In genomic region chr18:75203456-75204261, GRCh38 we compare ENCODE assay signal across 10 cellular contexts. TPM values are rescaled to one million over a fixed set of nuclear protein-coding genes. Genes with fewer than 3 reads are reported as not detected.
DNase-seq lines count a peak whose midpoint lies in the region; TF ChIP-seq lines count a peak whose summit lies in the region.
"Had no signal": no experiment of that assay in that cellular context is flagged by ENCODE, and none has a peak within 500 bp of the region (broad histone marks: within the 10 kb centered on the region; RNA-seq: fewer than 3 reads in every experiment).

No MANE protein-coding gene starts in this region.

- H3K27ac ChIP-seq in AG04450 (ENCODE audit: low read depth, low read length) (peak overlapping the region; percentile 52), neural progenitor cell (no peak overlapping the region)

- H3K4me2 ChIP-seq in neural progenitor cell, result peak overlapping the region; percentile 75

- H3K27me3 ChIP-seq in AG04450 (ENCODE audit: control insufficient read depth, insufficient read depth, low read length) (peaks cover 2% of the 10 kb centered on the region), neural progenitor cell (peaks cover 79% of the 10 kb centered on the region)

- H3K36me3 ChIP-seq in neural progenitor cell, result no peaks in the 10 kb centered on the region

- no peak overlapping the region for H3K9ac ChIP-seq in neural progenitor cell

- intact Hi-C loops in activated CD4-positive, alpha-beta T cell treated with anti-CD3 and anti-CD28 coated beads, Interleukin-2, amount 10 ng/mL, durations not matched to agents 24 days and 14 days (cut with micrococcal nuclease), result no loop called here

- peaks cover 7% of the 10 kb centered on the region for H3F3A ChIP-seq in neural progenitor cell (ENCODE audit: low read depth)

- CTCF ChIA-PET in AG04450 (lab: Charles Lee), result no interaction called here

- no peaks in the 10 kb centered on the region for H3K79me2 ChIP-seq in neural progenitor cell (ENCODE audit: low read depth)

- H2AFZ ChIP-seq in neural progenitor cell (replicated peaks), result no peak overlapping the region

- H3K4me3 ChIP-seq in AG04450 (ENCODE audit: low read depth, low read length) (peak overlapping the region; percentile 57), neural progenitor cell (peak overlapping the region; percentile 28)

- POLR2A ChIA-PET in AG04450 (lab: Yijun Ruan, JAX), result interaction anchor here (0.6 kb wide), 1 partner anchor 607 kb away, joined by 3 read pairs; no protein-coding TSS in a partner anchor

- no peak overlapping the region for H3K27ac Mint-ChIP-seq in neural progenitor cell
- no peak overlapping the region for H3K27ac Mint-ChIP-seq in activated CD4-positive, alpha-beta T cell treated with anti-CD3 and anti-CD28 coated beads, Interleukin-2, amount 10 ng/mL, durations not matched to agents 24 days and 14 days

- TF ChIP-seq CTCF in AG04450 (IDR thresholded peaks at IDR 0.05; ENCODE audit: low read depth, low read length), result no peak
- TF ChIP-seq CTCF in neural progenitor cell (IDR thresholded peaks at IDR 0.05), result no peak
- TF ChIP-seq CTCF in GM20000 (IDR thresholded peaks at IDR 0.05; ENCODE audit: extremely low read depth, missing control alignments), result no peak

- H3K27me3 Mint-ChIP-seq in neural progenitor cell (ENCODE audit: insufficient read depth, low read depth), result peaks cover 51% of the 10 kb centered on the region
- H3K27me3 Mint-ChIP-seq in activated CD4-positive, alpha-beta T cell treated with anti-CD3 and anti-CD28 coated beads, Interleukin-2, amount 10 ng/mL, durations not matched to agents 24 days and 14 days, result peaks cover 28% of the 10 kb centered on the region

- peaks cover 8% of the 10 kb centered on the region for H3K36me3 Mint-ChIP-seq in neural progenitor cell
- H3K36me3 Mint-ChIP-seq in activated CD4-positive, alpha-beta T cell treated with anti-CD3 and anti-CD28 coated beads, Interleukin-2, amount 10 ng/mL, durations not matched to agents 24 days and 14 days (ENCODE audit: low read depth), result peaks cover 30% of the 10 kb centered on the region

- peaks cover 23% of the 10 kb centered on the region for H3K4me1 ChIP-seq in neural progenitor cell

- peaks cover 26% of the 10 kb centered on the region for H3K4me1 Mint-ChIP-seq in neural progenitor cell
- H3K4me1 Mint-ChIP-seq in activated CD4-positive, alpha-beta T cell treated with anti-CD3 and anti-CD28 coated beads, Interleukin-2, amount 10 ng/mL, durations not matched to agents 24 days and 14 days, result peaks cover 26% of the 10 kb centered on the region

- H3K9me3 Mint-ChIP-seq in neural progenitor cell, result no peaks in the 10 kb centered on the region
- H3K9me3 Mint-ChIP-seq in activated CD4-positive, alpha-beta T cell treated with anti-CD3 and anti-CD28 coated beads, Interleukin-2, amount 10 ng/mL, durations not matched to agents 24 days and 14 days, result no peaks in the 10 kb centered on the region

- no peak for DNase-seq in AG04450 (ENCODE audit: low read depth, low spot score)
- peak; percentile 56 for DNase-seq in NCI-H69 (lab: John Stamatoyannopoulos, UW)
- DNase-seq in fibroblast of peridontal ligament (ENCODE audit: extremely low read depth), result peak; percentile 28
- DNase-seq in neural progenitor cell (ENCODE audit: low spot score), result no peak
- no peak for DNase-seq in GM20000 (ENCODE audit: low spot score)
- no peak for DNase-seq in activated CD4-positive, alpha-beta T cell treated with anti-CD3 and anti-CD28 coated beads, Interleukin-2, amount 10 ng/mL, durations not matched to agents 24 days and 14 days
- DNase-seq in COLO668 (lab: John Stamatoyannopoulos, UW; ENCODE audit: unreplicated experiment), result no peak
- DNase-seq in stimulated activated CD4-positive, alpha-beta T cell treated with anti-CD3 and anti-CD28 coated beads, Interleukin-15, amount 100 ng/mL, for 24 hours, result no peak
- DNase-seq: NCI-H1105 treated with DMSO at 0.1 percent for 48 hours, SW 1271 had no signal

- peaks cover 72% of the 10 kb centered on the region for H4K20me1 ChIP-seq in neural progenitor cell (ENCODE audit: low read depth)

- H3K4me3 Mint-ChIP-seq in neural progenitor cell, result no peak overlapping the region
- H3K4me3 Mint-ChIP-seq in activated CD4-positive, alpha-beta T cell treated with anti-CD3 and anti-CD28 coated beads, Interleukin-2, amount 10 ng/mL, durations not matched to agents 24 days and 14 days, result no peak overlapping the region

- no peaks in the 10 kb centered on the region; the same call in 1 of the 2 replicates for H3K9me3 ChIP-seq in AG04450 (ENCODE audit: control insufficient read depth, insufficient read depth, low read length)
- H3K9me3 ChIP-seq in neural progenitor cell (ENCODE audit: low read depth), result no peaks in the 10 kb centered on the region

RNA-seq across cellular contexts. Expression of gene PTGR3, which starts 5.3 kb away (rescaled TPM):
- polyA plus RNA-seq in AG04450 (2011; rRNA removed), result 30.9 TPM in 2 replicates
- 43.6 and 57.7 TPM in 2 replicates for polyA minus RNA-seq in AG04450 (2011; rRNA and poly(A)+ RNA removed)
- 7.5 and 13.0 TPM in 2 replicates for total RNA-seq in neural progenitor cell (ENCODE audit: low replicate concordance)
- total RNA-seq in activated CD4-positive, alpha-beta T cell treated with anti-CD3 and anti-CD28 coated beads, Interleukin-2, amount 10 ng/mL, durations not matched to agents 24 days and 14 days, result 23.3 and 23.6 TPM in 2 replicates

RNA-seq across cellular contexts. Expression of gene TSHZ1, which starts 6.9 kb away (rescaled TPM):
- polyA plus RNA-seq in AG04450 (2011; rRNA removed), result 3.9 and 5.5 TPM in 2 replicates
- polyA minus RNA-seq in AG04450 (2011; rRNA and poly(A)+ RNA removed), result 6.5 and 8.3 TPM in 2 replicates
- total RNA-seq in neural progenitor cell (ENCODE audit: low replicate concordance), result 0.06 and 0.15 TPM in 2 replicates
- total RNA-seq in activated CD4-positive, alpha-beta T cell treated with anti-CD3 and anti-CD28 coated beads, Interleukin-2, amount 10 ng/mL, durations not matched to agents 24 days and 14 days, result 12.4 and 12.5 TPM in 2 replicates

Comparison
In these comparisons a context has a peak if more than half of its experiments do, and no peak if none do; other contexts are left out.
1. DNase-seq: peak in NCI-H69 (single experiment) and fibroblast of peridontal ligament (single experiment); none in AG04450 (single experiment), neural progenitor cell (single experiment), GM20000 (single experiment), activated CD4-positive, alpha-beta T cell treated with anti-CD3 and anti-CD28 coated beads, Interleukin-2, amount 10 ng/mL, durations not matched to agents 24 days and 14 days (single experiment), COLO668 (single experiment) and stimulated activated CD4-positive, alpha-beta T cell treated with anti-CD3 and anti-CD28 coated beads, Interleukin-15, amount 100 ng/mL, for 24 hours (single experiment).
2. RNA of gene TSHZ1, which starts 6.9 kb away (total RNA-seq): 12.4 to 12.5 TPM in activated CD4-positive, alpha-beta T cell treated with anti-CD3 and anti-CD28 coated beads, Interleukin-2, amount 10 ng/mL, durations not matched to agents 24 days and 14 days; 0.06 to 0.15 TPM in neural progenitor cell; every median in the first group is over 10 times any median in the second.